In genomic region chr3:119639494-119640350, GRCh38 we compare ENCODE assay signal across 1 cellular context.
TF ChIP-seq lines count a peak whose summit lies in the region.

No MANE protein-coding gene starts in this region.

TF ChIP-seq in GM12878, 131 proteins besides CTCF, POLR2A, EP300 and RAD21 (continued from another document and continues in another):
- no peak for TF ChIP-seq ZNF687 (IDR thresholded peaks at IDR 0.05)
- TF ChIP-seq MEF2A (IDR thresholded peaks at IDR 0.05; ENCODE audit: insufficient read depth, low read depth, low read length), result 0 out of 2 replicates have a peak, but pooled peaks have one; percentile 27
- 0 out of 2 replicates have a peak, but pooled peaks have one; percentile 3 for TF ChIP-seq ZBTB11 (CRISPR knock-in tag; IDR thresholded peaks at IDR 0.05)
- TF ChIP-seq MLLT1 (IDR thresholded peaks at IDR 0.05), result no peak
- no peak for TF ChIP-seq STAT1 (conservative IDR thresholded peaks at IDR 0.05)
- TF ChIP-seq MTA3 (IDR thresholded peaks at IDR 0.05; ENCODE audit: borderline replicate concordance, low read length), result no peak; the same call in 1 of the 2 replicates
- no peak for TF ChIP-seq RFX5 (IDR thresholded peaks at IDR 0.05; ENCODE audit: low read depth, low read length)
- peak; percentile 30; the same call in 1 of the 2 replicates for TF ChIP-seq SMARCA5 (IDR thresholded peaks at IDR 0.05)
- TF ChIP-seq YY1 (IDR thresholded peaks at IDR 0.05; ENCODE audit: low read depth, low read length), result no peak
- TF ChIP-seq IRF4 (IDR thresholded peaks at IDR 0.05; ENCODE audit: low read depth, low read length), result peak; percentile 86; the same call in 1 of the 2 replicates
- TF ChIP-seq CREB1 (IDR thresholded peaks at IDR 0.05; ENCODE audit: low read depth), result peak; percentile 34; the same call in 1 of the 2 replicates
- TF ChIP-seq LARP7 (IDR thresholded peaks at IDR 0.05), result no peak
- no peak for TF ChIP-seq SREBF2 (IDR thresholded peaks at IDR 0.05; ENCODE audit: low read length)
- TF ChIP-seq BACH1 (IDR thresholded peaks at IDR 0.05; ENCODE audit: borderline replicate concordance), result no peak
- no peak; the same call in 1 of the 2 replicates for TF ChIP-seq FOXM1 (IDR thresholded peaks at IDR 0.05; ENCODE audit: low read depth, low read length)
- TF ChIP-seq KLF5 (IDR thresholded peaks at IDR 0.05; ENCODE audit: partially characterized antibody), result no peak
- peak; percentile 41 for TF ChIP-seq ZNF384 (IDR thresholded peaks at IDR 0.05; ENCODE audit: borderline replicate concordance, low read depth, low read length)
- peak; percentile 18; the same call in 1 of the 2 replicates for TF ChIP-seq BMI1 (IDR thresholded peaks at IDR 0.05; ENCODE audit: borderline replicate concordance)
- TF ChIP-seq FOXK2 (IDR thresholded peaks at IDR 0.05), result no peak
- no peak; the same call in 1 of the 2 replicates for TF ChIP-seq ATF2 (IDR thresholded peaks at IDR 0.05; ENCODE audit: low read length)
- TF ChIP-seq EGR1 (IDR thresholded peaks at IDR 0.05; ENCODE audit: borderline replicate concordance in 1 of 2, low read depth in 2 of 2, low read length in 2 of 2), result no peak
- no peak for TF ChIP-seq MYC (IDR thresholded peaks at IDR 0.05; ENCODE audit: insufficient read depth, insufficient read length, insufficient replicate concordance, low read length, severe bottlenecking)
- no peak for TF ChIP-seq SP1 (IDR thresholded peaks at IDR 0.05; ENCODE audit: low read depth, low read length)
- TF ChIP-seq BCL3 (IDR thresholded peaks at IDR 0.05; ENCODE audit: borderline replicate concordance, insufficient read depth, low read depth, low read length, poor library complexity, severe bottlenecking), result peak; percentile 84
- no peak for TF ChIP-seq CHD1 (IDR thresholded peaks at IDR 0.05; ENCODE audit: low read depth, low read length)
- no peak for TF ChIP-seq ATF7 (IDR thresholded peaks at IDR 0.05; ENCODE audit: low read depth)
- TF ChIP-seq RELA (IDR thresholded peaks at IDR 0.05; ENCODE audit: borderline replicate concordance, partially characterized antibody), result no peak
- TF ChIP-seq TARDBP (IDR thresholded peaks at IDR 0.05; ENCODE audit: borderline replicate concordance), result no peak
- no peak for TF ChIP-seq FOS (IDR thresholded peaks at IDR 0.05; ENCODE audit: borderline replicate concordance, extremely low read depth, insufficient read length)
- no peak for TF ChIP-seq E4F1 (IDR thresholded peaks at IDR 0.05; ENCODE audit: borderline replicate concordance, partially characterized antibody)
- TF ChIP-seq, protein P1, sequence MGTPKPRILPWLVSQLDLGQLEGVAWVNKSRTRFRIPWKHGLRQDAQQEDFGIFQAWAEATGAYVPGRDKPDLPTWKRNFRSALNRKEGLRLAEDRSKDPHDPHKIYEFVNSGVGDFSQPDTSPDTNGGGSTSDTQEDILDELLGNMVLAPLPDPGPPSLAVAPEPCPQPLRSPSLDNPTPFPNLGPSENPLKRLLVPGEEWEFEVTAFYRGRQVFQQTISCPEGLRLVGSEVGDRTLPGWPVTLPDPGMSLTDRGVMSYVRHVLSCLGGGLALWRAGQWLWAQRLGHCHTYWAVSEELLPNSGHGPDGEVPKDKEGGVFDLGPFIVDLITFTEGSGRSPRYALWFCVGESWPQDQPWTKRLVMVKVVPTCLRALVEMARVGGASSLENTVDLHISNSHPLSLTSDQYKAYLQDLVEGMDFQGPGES (IDR thresholded peaks at IDR 0.05), result no peak
- TF ChIP-seq, protein P2, sequence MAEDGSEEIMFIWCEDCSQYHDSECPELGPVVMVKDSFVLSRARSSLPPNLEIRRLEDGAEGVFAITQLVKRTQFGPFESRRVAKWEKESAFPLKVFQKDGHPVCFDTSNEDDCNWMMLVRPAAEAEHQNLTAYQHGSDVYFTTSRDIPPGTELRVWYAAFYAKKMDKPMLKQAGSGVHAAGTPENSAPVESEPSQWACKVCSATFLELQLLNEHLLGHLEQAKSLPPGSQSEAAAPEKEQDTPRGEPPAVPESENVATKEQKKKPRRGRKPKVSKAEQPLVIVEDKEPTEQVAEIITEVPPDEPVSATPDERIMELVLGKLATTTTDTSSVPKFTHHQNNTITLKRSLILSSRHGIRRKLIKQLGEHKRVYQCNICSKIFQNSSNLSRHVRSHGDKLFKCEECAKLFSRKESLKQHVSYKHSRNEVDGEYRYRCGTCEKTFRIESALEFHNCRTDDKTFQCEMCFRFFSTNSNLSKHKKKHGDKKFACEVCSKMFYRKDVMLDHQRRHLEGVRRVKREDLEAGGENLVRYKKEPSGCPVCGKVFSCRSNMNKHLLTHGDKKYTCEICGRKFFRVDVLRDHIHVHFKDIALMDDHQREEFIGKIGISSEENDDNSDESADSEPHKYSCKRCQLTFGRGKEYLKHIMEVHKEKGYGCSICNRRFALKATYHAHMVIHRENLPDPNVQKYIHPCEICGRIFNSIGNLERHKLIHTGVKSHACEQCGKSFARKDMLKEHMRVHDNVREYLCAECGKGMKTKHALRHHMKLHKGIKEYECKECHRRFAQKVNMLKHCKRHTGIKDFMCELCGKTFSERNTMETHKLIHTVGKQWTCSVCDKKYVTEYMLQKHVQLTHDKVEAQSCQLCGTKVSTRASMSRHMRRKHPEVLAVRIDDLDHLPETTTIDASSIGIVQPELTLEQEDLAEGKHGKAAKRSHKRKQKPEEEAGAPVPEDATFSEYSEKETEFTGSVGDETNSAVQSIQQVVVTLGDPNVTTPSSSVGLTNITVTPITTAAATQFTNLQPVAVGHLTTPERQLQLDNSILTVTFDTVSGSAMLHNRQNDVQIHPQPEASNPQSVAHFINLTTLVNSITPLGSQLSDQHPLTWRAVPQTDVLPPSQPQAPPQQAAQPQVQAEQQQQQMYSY (CRISPR knock-in tag; IDR thresholded peaks at IDR 0.05), result no peak
- no peak for TF ChIP-seq CBX3 (IDR thresholded peaks at IDR 0.05; ENCODE audit: borderline replicate concordance, low read depth)
- peak; percentile 100 for TF ChIP-seq JUNB (IDR thresholded peaks at IDR 0.05)
- no peak for TF ChIP-seq HDAC6 (IDR thresholded peaks at IDR 0.05; ENCODE audit: unreplicated experiment)
- no peak for TF ChIP-seq NFXL1 (IDR thresholded peaks at IDR 0.05; ENCODE audit: borderline replicate concordance)
- TF ChIP-seq, protein P3, sequence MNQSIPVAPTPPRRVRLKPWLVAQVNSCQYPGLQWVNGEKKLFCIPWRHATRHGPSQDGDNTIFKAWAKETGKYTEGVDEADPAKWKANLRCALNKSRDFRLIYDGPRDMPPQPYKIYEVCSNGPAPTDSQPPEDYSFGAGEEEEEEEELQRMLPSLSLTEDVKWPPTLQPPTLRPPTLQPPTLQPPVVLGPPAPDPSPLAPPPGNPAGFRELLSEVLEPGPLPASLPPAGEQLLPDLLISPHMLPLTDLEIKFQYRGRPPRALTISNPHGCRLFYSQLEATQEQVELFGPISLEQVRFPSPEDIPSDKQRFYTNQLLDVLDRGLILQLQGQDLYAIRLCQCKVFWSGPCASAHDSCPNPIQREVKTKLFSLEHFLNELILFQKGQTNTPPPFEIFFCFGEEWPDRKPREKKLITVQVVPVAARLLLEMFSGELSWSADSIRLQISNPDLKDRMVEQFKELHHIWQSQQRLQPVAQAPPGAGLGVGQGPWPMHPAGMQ (IDR thresholded peaks at IDR 0.05; ENCODE audit: borderline replicate concordance), result no peak
- TF ChIP-seq ETV6 (conservative IDR thresholded peaks at IDR 0.05 in 1 of 2, IDR thresholded peaks at IDR 0.05 in 1 of 2; ENCODE audit: borderline replicate concordance in 1 of 2, low read depth in 1 of 2), result peak in 1 of 2 experiments; percentile 63; a peak in 1 of 4 replicates
